31 cellular contexts compared by ENCODE assay signal in genomic region chr4:121957266-121957665, GRCh38. TPM values are rescaled to one million over a fixed set of nuclear protein-coding genes. Genes with fewer than 3 reads are reported as not detected.
"Had no signal": no experiment of that assay in that cellular context is flagged by ENCODE, and none has a peak within 500 bp of the region (broad histone marks: within the 10 kb centered on the region; RNA-seq: fewer than 3 reads in every experiment).

No MANE protein-coding gene starts in this region.

- H3K4me1 ChIP-seq: SJSA1 had no signal

- H3K4me1 Mint-ChIP-seq: activated naive CD8-positive, alpha-beta T cell treated with anti-CD3 and anti-CD28 coated beads for 36 hours; activated T-helper 17 cell treated with anti-CD3 and anti-CD28 coated beads, Interleukin-2, amount 50 U/mL, for 72 hours had no signal

- H3K9me3 ChIP-seq: SJSA1, SK-N-SH had no signal

- H3K27ac Mint-ChIP-seq: activated CD8-positive, alpha-beta T cell treated with anti-CD3 and anti-CD28 coated beads for 36 hours; activated naive CD8-positive, alpha-beta T cell treated with anti-CD3 and anti-CD28 coated beads for 36 hours; activated T-cell treated with anti-CD3 and anti-CD28 coated beads, Interleukin-2, amount 50 U/mL, for 72 hours; activated T-helper 17 cell treated with anti-CD3 and anti-CD28 coated beads, Interleukin-2, amount 50 U/mL, for 72 hours; T-helper 1 cell treated with Interleukin-12 subunit alpha and Interleukin-12 subunit beta and Interleukin-4 antibody, amounts not matched to agents 30 μg/mL and 1 μg/mL, for 36 hours had no signal

- H3K4me3 ChIP-seq: SJSA1 had no signal

- H3K9me3 Mint-ChIP-seq: activated CD8-positive, alpha-beta T cell treated with anti-CD3 and anti-CD28 coated beads for 36 hours; activated naive CD8-positive, alpha-beta T cell treated with anti-CD3 and anti-CD28 coated beads for 36 hours; activated T-cell treated with anti-CD3 and anti-CD28 coated beads, Interleukin-2, amount 50 U/mL, for 72 hours; activated T-helper 17 cell treated with anti-CD3 and anti-CD28 coated beads, Interleukin-2, amount 50 U/mL, for 72 hours; T-helper 1 cell treated with Interleukin-12 subunit alpha and Interleukin-12 subunit beta and Interleukin-4 antibody, amounts not matched to agents 30 μg/mL and 1 μg/mL, for 36 hours had no signal

- H3K27ac ChIP-seq: brain microvascular endothelial cell, SJSA1, WERI-Rb-1 had no signal

- H3K36me3 ChIP-seq: brain microvascular endothelial cell, SJSA1, WERI-Rb-1 had no signal

- DNase-seq: activated CD4-positive, alpha-beta T cell treated with anti-CD3 and anti-CD28 coated beads for 1 hour; activated CD4-positive, alpha-beta T cell treated with anti-CD3 and anti-CD28 coated beads for 48 hours; activated CD4-positive, alpha-beta T cell treated with anti-CD3 and anti-CD28 coated beads, Interleukin-2, amount 50 U/mL, for 4 hours; activated CD4-positive, CD25-positive, alpha-beta regulatory T cell; activated CD8-positive, alpha-beta T cell treated with anti-CD3 and anti-CD28 coated beads for 36 hours; activated effector memory CD4-positive, alpha-beta T cell treated with anti-CD3 and anti-CD28 coated beads, Interleukin-2, amount 50 U/mL, for 16 hours; activated naive CD4-positive, alpha-beta T cell; activated naive CD4-positive, alpha-beta T cell treated with anti-CD3 and anti-CD28 coated beads, Interleukin-2, amount 50 U/mL, for 16 hours; activated naive CD8-positive, alpha-beta T cell treated with anti-CD3 and anti-CD28 coated beads for 36 hours; activated T-cell treated with anti-CD3 and anti-CD28 coated beads, Interleukin-2, amount 50 U/mL, for 1 hour; activated T-cell treated with anti-CD3 and anti-CD28 coated beads, Interleukin-2, amount 50 U/mL, for 72 hours; amniotic stem cell; aorta; brain microvascular endothelial cell; central memory CD4-positive, alpha-beta T cell; MM.1S; MV-4-11; NCI-H1092; NCI-H1436 treated with DMSO at 0.1 percent for 48 hours; NCI-H1694 treated with DMSO at 0.1 percent for 48 hours; NCI-H2029; NCI-H345; NCI-H524 treated with DMSO at 0.1 percent for 48 hours; SHP77 treated with DMSO at 0.1 percent for 48 hours; SK-N-SH; WERI-Rb-1 had no signal

- H3K4me3 Mint-ChIP-seq: activated CD8-positive, alpha-beta T cell treated with anti-CD3 and anti-CD28 coated beads for 36 hours; activated naive CD8-positive, alpha-beta T cell treated with anti-CD3 and anti-CD28 coated beads for 36 hours; activated T-cell treated with anti-CD3 and anti-CD28 coated beads, Interleukin-2, amount 50 U/mL, for 72 hours; activated T-helper 17 cell treated with anti-CD3 and anti-CD28 coated beads, Interleukin-2, amount 50 U/mL, for 72 hours; T-helper 1 cell treated with Interleukin-12 subunit alpha and Interleukin-12 subunit beta and Interleukin-4 antibody, amounts not matched to agents 30 μg/mL and 1 μg/mL, for 36 hours had no signal

- H3K27me3 ChIP-seq: brain microvascular endothelial cell had no signal

- ATAC-seq: activated CD8-positive, alpha-beta T cell treated with anti-CD3 and anti-CD28 coated beads for 36 hours; activated T-cell treated with anti-CD3 and anti-CD28 coated beads, Interleukin-2, amount 50 U/mL, for 72 hours; activated T-helper 17 cell treated with anti-CD3 and anti-CD28 coated beads, Interleukin-2, amount 50 U/mL, for 72 hours; Panc1 had no signal

- H3K36me3 Mint-ChIP-seq: activated naive CD8-positive, alpha-beta T cell treated with anti-CD3 and anti-CD28 coated beads for 36 hours had no signal

RNA-seq across cellular contexts. Expression of gene TRPC3, which starts 5.4 kb away (rescaled TPM):
- total RNA-seq: RPMI7951 had no signal
